In genomic region chr5:111079846-111080245, GRCh38 we compare ENCODE assay signal across 1 cellular context.
TF ChIP-seq lines count a peak whose summit lies in the region.

No MANE protein-coding gene starts in this region.

TF ChIP-seq in IMR-90, 13 proteins besides CTCF, POLR2A, EP300 and RAD21:
- TF ChIP-seq USF2 (IDR thresholded peaks at IDR 0.05; ENCODE audit: low read depth, low read length) = no peak
- TF ChIP-seq MXI1 (IDR thresholded peaks at IDR 0.05; ENCODE audit: borderline replicate concordance, low read depth, low read length) = 0 out of 2 replicates have a peak, but pooled peaks have one; percentile 24
TF ChIP-seq in IMR-90: peak in this region for 1.
